Comparison of ENCODE assay signal across 20 cellular contexts in genomic region chr13:21077360-21078353, GRCh38. TPM values are rescaled to one million over a fixed set of nuclear protein-coding genes. Genes with fewer than 3 reads are reported as not detected.
DNase-seq lines count a peak whose midpoint lies in the region; ATAC-seq, FAIRE-seq and TF ChIP-seq lines count a peak whose summit lies in the region.
"Had no signal": no experiment of that assay in that cellular context is flagged by ENCODE, and none has a peak within 500 bp of the region (broad histone marks: within the 10 kb centered on the region; RNA-seq: fewer than 3 reads in every experiment).

No MANE protein-coding gene starts in this region.

- H3K27ac ChIP-seq in H9 (ENCODE audit: insufficient read length, low read depth, low read length) (no peak overlapping the region), H1 (ENCODE audit: low read depth, low read length) (no peak overlapping the region), neural progenitor cell (no peak overlapping the region)
- H3K27ac ChIP-seq: left ventricle myocardium inferior, stomach, uterus had no signal

- peak overlapping the region; percentile 8 for H3K27ac Mint-ChIP-seq in activated CD8-positive, alpha-beta T cell treated with anti-CD3 and anti-CD28 coated beads, Interleukin-2, amount 10 ng/mL, durations not matched to agents 7 days and 5 days
- H3K27ac Mint-ChIP-seq in activated CD8-positive, alpha-beta T cell treated with anti-CD3 and anti-CD28 coated beads for 36 hours, result no peak overlapping the region
- H3K27ac Mint-ChIP-seq in H9 (peak overlapping the region in 2 of 3 experiments; percentile 47 to 66; a peak in 1 of 7 replicates), neural progenitor cell (peak overlapping the region; percentile 35)

- no peak overlapping the region for H2BK120ac ChIP-seq in H9 (ENCODE audit: low read depth, low read length, poor library complexity, severe bottlenecking)
- H2BK120ac ChIP-seq in H1 (replicated peaks; ENCODE audit: low read depth, low read length), result peak overlapping the region; percentile 61

- no peak overlapping the region for H3K23ac ChIP-seq in H9 (ENCODE audit: insufficient read length, low read depth, low read length)
- no peak overlapping the region for H3K23ac ChIP-seq in H1 (ENCODE audit: insufficient read length)

- H2BK15ac ChIP-seq in H9 (ENCODE audit: low read depth, low read length) (no peak overlapping the region), H1 (ENCODE audit: low read length) (peak overlapping the region; percentile 93; the same call in 1 of the 2 replicates)

- no peak overlapping the region for H3K4me2 ChIP-seq in H9 (ENCODE audit: insufficient read depth, insufficient read length, low read length)
- no peak overlapping the region for H3K4me2 ChIP-seq in H1 (ENCODE audit: insufficient read depth in 1 of 2, low read depth in 2 of 2, low read length in 2 of 2)
- no peak overlapping the region for H3K4me2 ChIP-seq in neural progenitor cell

- H2BK20ac ChIP-seq in H9 (ENCODE audit: low read depth, low read length, poor library complexity, severe bottlenecking), result no peak overlapping the region
- H2BK20ac ChIP-seq in H1 (ENCODE audit: low read length), result peak overlapping the region; percentile 91

- WGBS in H9 (ENCODE audit: extremely low coverage, insufficient read length, low lambda C conversion rate), result no CpG with 5 or more reads among the region's 37 CpGs
- WGBS in H1 (ENCODE audit: extremely low coverage in 1 of 2, insufficient coverage in 1 of 2, insufficient read length in 1 of 2, insufficient replicate concordance in 2 of 2, low coverage in 1 of 2, low lambda C conversion rate in 2 of 2, missing lambda C conversion rate in 1 of 2), 2 experiments, result 89% methylated on average over 31 of the region's 37 CpGs; no CpG with 5 or more reads in 1 of the 2 experiments

- H3K4me1 Mint-ChIP-seq in activated CD8-positive, alpha-beta T cell treated with anti-CD3 and anti-CD28 coated beads, Interleukin-2, amount 10 ng/mL, durations not matched to agents 7 days and 5 days (ENCODE audit: low read depth), result peaks cover 33% of the 10 kb centered on the region
- peaks cover 11% of the 10 kb centered on the region for H3K4me1 Mint-ChIP-seq in activated CD8-positive, alpha-beta T cell treated with anti-CD3 and anti-CD28 coated beads for 36 hours (ENCODE audit: low read depth)
- peaks cover 17 to 19% of the 10 kb centered on the region in 2 experiments for H3K4me1 Mint-ChIP-seq in H9
- peaks cover 22% of the 10 kb centered on the region for H3K4me1 Mint-ChIP-seq in neural progenitor cell

- CTCF ChIA-PET in activated CD8-positive, alpha-beta T cell treated with anti-CD3 and anti-CD28 coated beads, Interleukin-2, amount 10 ng/mL, durations not matched to agents 7 days and 5 days (lab: Charles Lee), result no interaction called here
- CTCF ChIA-PET in activated CD8-positive, alpha-beta T cell treated with anti-CD3 and anti-CD28 coated beads for 36 hours (lab: Charles Lee), result interaction anchor here (1.1 kb wide), 1 partner anchor 399 kb away, joined by 4 read pairs; no protein-coding TSS in a partner anchor
- CTCF ChIA-PET in H1 (lab: Charles Lee; ENCODE audit: partially characterized antibody), result interaction anchor here (0.6 to 1.4 kb wide), 3 partner anchors 16 to 134 kb away, joined by 3 to 5 read pairs (median 3); partner anchors contain the start of gene LATS2

- intact Hi-C loops in activated CD8-positive, alpha-beta T cell treated with anti-CD3 and anti-CD28 coated beads for 36 hours (cut with micrococcal nuclease), result no loop called here

- H2AFZ ChIP-seq in H9 (ENCODE audit: low read length) (no peak overlapping the region), H1 (ENCODE audit: low read length) (peak overlapping the region; percentile 5; the same call in 1 of the 2 replicates), neural progenitor cell (replicated peaks) (no peak overlapping the region)

- H3K27me3 Mint-ChIP-seq in activated CD8-positive, alpha-beta T cell treated with anti-CD3 and anti-CD28 coated beads, Interleukin-2, amount 10 ng/mL, durations not matched to agents 7 days and 5 days (ENCODE audit: low read depth), result peaks cover 19% of the 10 kb centered on the region
- H3K27me3 Mint-ChIP-seq in activated CD8-positive, alpha-beta T cell treated with anti-CD3 and anti-CD28 coated beads for 36 hours, result peaks cover 5% of the 10 kb centered on the region
- H3K27me3 Mint-ChIP-seq in H9 (ENCODE audit: low read depth) (peaks cover 18% of the 10 kb centered on the region), neural progenitor cell (ENCODE audit: insufficient read depth, low read depth) (peaks cover 15% of the 10 kb centered on the region)

- H2BK5ac ChIP-seq in H9 (ENCODE audit: insufficient read length, low read length) (no peak overlapping the region), H1 (ENCODE audit: low read depth, low read length) (no peak overlapping the region; the same call in 1 of the 2 replicates)

- H3K4ac ChIP-seq in H9 (ENCODE audit: low read depth, low read length), result no peak overlapping the region
- peak overlapping the region; percentile 83 for H3K4ac ChIP-seq in H1 (replicated peaks; ENCODE audit: insufficient read length, low read depth, low read length)

- H3K14ac ChIP-seq in H9 (ENCODE audit: insufficient read depth, low read length), result no peak overlapping the region; the same call in 1 of the 2 replicates
- no peak overlapping the region for H3K14ac ChIP-seq in H1 (ENCODE audit: insufficient read length)

- POLR2A ChIA-PET in activated CD8-positive, alpha-beta T cell treated with anti-CD3 and anti-CD28 coated beads, Interleukin-2, amount 10 ng/mL, durations not matched to agents 7 days and 5 days (lab: Charles Lee), result no interaction called here
- POLR2A ChIA-PET in activated CD8-positive, alpha-beta T cell treated with anti-CD3 and anti-CD28 coated beads for 36 hours (lab: Charles Lee), result interaction anchor here (1.3 kb wide), 1 partner anchor 99 kb away, joined by 5 read pairs; the partner anchor contains the start of genes MRPL57 and SKA3
- POLR2A ChIA-PET in H1 (lab: Charles Lee; ENCODE audit: partially characterized antibody), result interaction anchor here (0.9 to 6.4 kb wide), 5 partner anchors 15 to 99 kb away, joined by 3 to 45 read pairs (median 3); partner anchors contain the start of gene LATS2

- no peaks in the 10 kb centered on the region for H3K9me3 ChIP-seq in H9 (ENCODE audit: control insufficient read depth, low read depth, low read length)
- H3K9me3 ChIP-seq in H1 (ENCODE audit: insufficient read depth in 2 of 2, low read depth in 1 of 2, low read length in 1 of 2), result no peaks in the 10 kb centered on the region
- H3K9me3 ChIP-seq in neural progenitor cell (ENCODE audit: low read depth), result no peaks in the 10 kb centered on the region
- H3K9me3 ChIP-seq: left ventricle myocardium inferior, stomach, uterus had no signal

- no peak overlapping the region for H3K4me3 Mint-ChIP-seq in activated CD8-positive, alpha-beta T cell treated with anti-CD3 and anti-CD28 coated beads, Interleukin-2, amount 10 ng/mL, durations not matched to agents 7 days and 5 days
- H3K4me3 Mint-ChIP-seq in activated CD8-positive, alpha-beta T cell treated with anti-CD3 and anti-CD28 coated beads for 36 hours, result no peak overlapping the region
- H3K4me3 Mint-ChIP-seq in H9 (peak overlapping the region; percentile 16 to 36; a peak in 3 of 5 replicates), neural progenitor cell (peak overlapping the region; percentile 28)

- H3K18ac ChIP-seq in H9 (ENCODE audit: insufficient read length, low read depth, low read length) (no peak overlapping the region), H1 (ENCODE audit: extremely low read depth, low read length) (no peak overlapping the region)

- no peak overlapping the region for H4K8ac ChIP-seq in H9 (replicated peaks; ENCODE audit: insufficient read length, low read depth, low read length)
- H4K8ac ChIP-seq in H1 (ENCODE audit: extremely low read depth, insufficient read depth, low read length), result peak overlapping the region; percentile 28

- no peaks in the 10 kb centered on the region for H3K23me2 ChIP-seq in H9 (ENCODE audit: insufficient read length, low read depth, low read length, poor library complexity, severe bottlenecking)
- no peaks in the 10 kb centered on the region; the same call in 1 of the 2 replicates for H3K23me2 ChIP-seq in H1 (ENCODE audit: low read depth, low read length)

- TF ChIP-seq EP300 in H1 (IDR thresholded peaks at IDR 0.05; ENCODE audit: borderline replicate concordance in 1 of 2, low read depth in 2 of 2, low read length in 2 of 2), result no peak

- H4K20me1 ChIP-seq in H9 (ENCODE audit: control insufficient read depth, insufficient read depth, insufficient read length), result no peaks in the 10 kb centered on the region
- H4K20me1 ChIP-seq in H1 (replicated peaks in 1 of 2; ENCODE audit: control insufficient read depth in 1 of 2, insufficient read depth in 2 of 2, low read length in 2 of 2), result no peaks in the 10 kb centered on the region
- no peaks in the 10 kb centered on the region for H4K20me1 ChIP-seq in neural progenitor cell (ENCODE audit: low read depth)

- H3K4me3 ChIP-seq in H1 (ENCODE audit: extremely low read depth in 1 of 4, insufficient read depth in 2 of 4, low read depth in 3 of 4, low read length in 4 of 4) (no peak overlapping the region), neural progenitor cell (no peak overlapping the region)
- H3K4me3 ChIP-seq: left ventricle myocardium inferior, stomach, uterus had no signal

- H3K36me3 ChIP-seq in H1 (ENCODE audit: control insufficient read depth in 2 of 4, insufficient read depth in 4 of 4, low read length in 3 of 4) (no peaks in the 10 kb centered on the region), neural progenitor cell (no peaks in the 10 kb centered on the region)
- H3K36me3 ChIP-seq: left ventricle myocardium inferior, stomach, uterus had no signal

- no peaks in the 10 kb centered on the region for H3K9me3 Mint-ChIP-seq in activated CD8-positive, alpha-beta T cell treated with anti-CD3 and anti-CD28 coated beads, Interleukin-2, amount 10 ng/mL, durations not matched to agents 7 days and 5 days (ENCODE audit: insufficient read depth)
- H3K9me3 Mint-ChIP-seq in activated CD8-positive, alpha-beta T cell treated with anti-CD3 and anti-CD28 coated beads for 36 hours, result no peaks in the 10 kb centered on the region
- H3K9me3 Mint-ChIP-seq in H9, result no peaks in the 10 kb centered on the region; a peak in 1 of 5 replicates
- no peaks in the 10 kb centered on the region for H3K9me3 Mint-ChIP-seq in neural progenitor cell

- no peak overlapping the region for H4K91ac ChIP-seq in H9 (ENCODE audit: insufficient read length, low read depth, low read length)
- H4K91ac ChIP-seq in H1 (replicated peaks; ENCODE audit: insufficient read length, low read length), result peak overlapping the region; percentile 61

- no peak overlapping the region for H3K9ac ChIP-seq in H9 (ENCODE audit: extremely low read depth, insufficient read length, low read length)
- no peak overlapping the region for H3K9ac ChIP-seq in H1 (replicated peaks in 1 of 4; ENCODE audit: extremely low read depth in 1 of 4, low read depth in 3 of 4, low read length in 3 of 4)
- H3K9ac ChIP-seq in neural progenitor cell, result no peak overlapping the region

- no peak for FAIRE-seq in H1 (lab: Jason Lieb, UNC)
- FAIRE-seq: colon, frontal cortex had no signal

- H2BK12ac ChIP-seq in H9 (ENCODE audit: insufficient read length, low read depth, low read length), result no peak overlapping the region
- 0 out of 2 replicates have a peak overlapping the region, but pooled peaks have one; percentile 55 for H2BK12ac ChIP-seq in H1 (ENCODE audit: low read depth, low read length)

- TF ChIP-seq RAD21 in H1 (IDR thresholded peaks at IDR 0.05 in 1 of 2, conservative IDR thresholded peaks at IDR 0.05 in 1 of 2; ENCODE audit: low read depth in 2 of 2, low read length in 2 of 2), result no peak

- H3K79me1 ChIP-seq in H9 (ENCODE audit: insufficient read depth, low read depth, low read length, poor library complexity, severe bottlenecking) (no peaks in the 10 kb centered on the region), H1 (ENCODE audit: low read depth, low read length) (no peaks in the 10 kb centered on the region)

- no peak overlapping the region for H4K5ac ChIP-seq in H9 (ENCODE audit: insufficient read length, low read depth, low read length)
- H4K5ac ChIP-seq in H1 (ENCODE audit: insufficient read length, low read depth, low read length), result peak overlapping the region; percentile 12

- TF ChIP-seq CTCF in activated CD8-positive, alpha-beta T cell treated with anti-CD3 and anti-CD28 coated beads for 36 hours (IDR thresholded peaks at IDR 0.05), result no peak
- no peak for TF ChIP-seq CTCF in H9 (conservative IDR thresholded peaks at IDR 0.05)
- no peak for TF ChIP-seq CTCF in H1 (IDR thresholded peaks at IDR 0.05; ENCODE audit: control extremely low read depth in 1 of 3, insufficient read depth in 1 of 3, low read depth in 1 of 3, low read length in 3 of 3)
- TF ChIP-seq CTCF in neural progenitor cell (IDR thresholded peaks at IDR 0.05), result no peak

- H3F3A ChIP-seq in neural progenitor cell (ENCODE audit: low read depth), result peaks cover 6% of the 10 kb centered on the region

- no peak for TF ChIP-seq POLR2A in H1 (IDR thresholded peaks at IDR 0.05; ENCODE audit: control extremely low read depth in 1 of 2, low read depth in 2 of 2, low read length in 2 of 2)

- no peaks in the 10 kb centered on the region for H3K36me3 Mint-ChIP-seq in activated CD8-positive, alpha-beta T cell treated with anti-CD3 and anti-CD28 coated beads, Interleukin-2, amount 10 ng/mL, durations not matched to agents 7 days and 5 days (ENCODE audit: low read depth)
- H3K36me3 Mint-ChIP-seq in activated CD8-positive, alpha-beta T cell treated with anti-CD3 and anti-CD28 coated beads for 36 hours (ENCODE audit: low read depth), result no peaks in the 10 kb centered on the region
- H3K36me3 Mint-ChIP-seq in H9 (ENCODE audit: insufficient read depth in 1 of 3, low read depth in 3 of 3) (no peaks in the 10 kb centered on the region; a peak in 1 of 7 replicates), neural progenitor cell (no peaks in the 10 kb centered on the region)

- H3K56ac ChIP-seq in H9 (ENCODE audit: insufficient read length, low read depth, low read length), result no peak overlapping the region
- H3K56ac ChIP-seq in H1 (replicated peaks; ENCODE audit: insufficient read length, low read depth, low read length), result no peak overlapping the region

- H3K79me2 ChIP-seq in H9 (ENCODE audit: insufficient read depth, low read length) (no peaks in the 10 kb centered on the region), H1 (ENCODE audit: control insufficient read depth in 1 of 2, insufficient read depth in 2 of 2, low read length in 2 of 2) (no peaks in the 10 kb centered on the region), neural progenitor cell (ENCODE audit: low read depth) (no peaks in the 10 kb centered on the region)

- H3K27me3 ChIP-seq in H9 (ENCODE audit: insufficient read depth, low read length) (no peaks in the 10 kb centered on the region), H1 (replicated peaks in 1 of 4; ENCODE audit: control insufficient read depth in 3 of 4, extremely low read depth in 1 of 4, insufficient read depth in 3 of 4, low read length in 3 of 4) (no peaks in the 10 kb centered on the region; a peak in 1 of 7 replicates), neural progenitor cell (no peaks in the 10 kb centered on the region)
- H3K27me3 ChIP-seq: uterus had no signal

- H3K4me1 ChIP-seq in H9 (ENCODE audit: insufficient read depth, low read length) (peaks cover 4% of the 10 kb centered on the region; the same call in 1 of the 2 replicates), H1 (replicated peaks in 1 of 4; ENCODE audit: control insufficient read depth in 3 of 4, insufficient read depth in 4 of 4, low read length in 3 of 4) (peaks cover 3 to 9% (median 5%) of the 10 kb centered on the region in 4 experiments; a peak in 5 of 7 replicates), neural progenitor cell (peaks cover 6% of the 10 kb centered on the region)
- H3K4me1 ChIP-seq: uterus had no signal

- no peak for DNase-seq in activated CD8-positive, alpha-beta T cell treated with anti-CD3 and anti-CD28 coated beads, Interleukin-2, amount 10 ng/mL, durations not matched to agents 7 days and 5 days
- no peak for DNase-seq in activated CD8-positive, alpha-beta T cell treated with anti-CD3 and anti-CD28 coated beads for 36 hours
- DNase-seq in H9, result peak; percentile 38
- DNase-seq in H1 (ENCODE audit: low read depth in 1 of 2, low spot score in 2 of 2), result no peak
- DNase-seq in neural progenitor cell (ENCODE audit: low spot score), result no peak
- DNase-seq: activated CD4-positive, alpha-beta T cell treated with anti-CD3 and anti-CD28 coated beads for 4 hours; aorta; left ventricle myocardium inferior; NCI-H1417; NCI-H2227 treated with DMSO at 0.1 percent for 48 hours; retina; SIG-M5; stomach; T1000; uterus had no signal

- H3T11ph ChIP-seq in H9 (ENCODE audit: low read length), result no peak overlapping the region

- ATAC-seq in activated CD8-positive, alpha-beta T cell treated with anti-CD3 and anti-CD28 coated beads, Interleukin-2, amount 10 ng/mL, durations not matched to agents 7 days and 5 days, result no peak
- ATAC-seq in activated CD8-positive, alpha-beta T cell treated with anti-CD3 and anti-CD28 coated beads for 36 hours, result no peak
- no peak for ATAC-seq in GM18502 (IDR thresholded peaks at IDR 0.05; ENCODE audit: poor library complexity, unreplicated experiment)
- no peak for ATAC-seq in HG02642 (IDR thresholded peaks at IDR 0.05; ENCODE audit: poor library complexity, unreplicated experiment)
- no peak for ATAC-seq in HG03469 (IDR thresholded peaks at IDR 0.05; ENCODE audit: unreplicated experiment)

- no peak overlapping the region for H2AK5ac ChIP-seq in H9 (ENCODE audit: insufficient read length, low read length)
- H2AK5ac ChIP-seq in H1 (ENCODE audit: low read depth, low read length), result no peak overlapping the region

RNA-seq across cellular contexts. Expression of gene LATS2, which starts 16.3 kb away (rescaled TPM):
- 1 to 10 TPM; 3.1 to 4.2 TPM for total RNA-seq in activated CD8-positive, alpha-beta T cell treated with anti-CD3 and anti-CD28 coated beads, Interleukin-2, amount 10 ng/mL, durations not matched to agents 7 days and 5 days
- 1 to 10 TPM; 1.3 to 3.0 TPM for total RNA-seq in activated CD8-positive, alpha-beta T cell treated with anti-CD3 and anti-CD28 coated beads for 36 hours
- total RNA-seq in H9 (2021), result 16.8 and 20.0 TPM in 2 replicates
- 26.2 and 26.5 TPM in 2 replicates for total RNA-seq in H1 (2021; fragmentation: NEBNext Ultra II Directional; extraction: Animal tissue kit (Norgen Biotek cat#: 25700))
- 8.3 and 10.8 TPM in 2 replicates for polyA plus RNA-seq in H1 (2011; rRNA removed)
- polyA plus RNA-seq in H1 (2011; cell fraction: cytosol; rRNA removed), result 10.7 TPM
- polyA plus RNA-seq in H1 (2011; cell fraction: nucleus; rRNA removed), result 17.0 TPM
- polyA plus RNA-seq in H1 (2012, experiment 1 of 2), result 10.4 to 14.1 TPM (median 13.4 TPM) in 4 replicates
- 4.8 TPM for polyA plus RNA-seq in H1 (2012, experiment 2 of 2)
- 8.5 TPM for polyA plus RNA-seq in H1 (2013, experiment 1 of 2)
- 8.7 TPM for polyA plus RNA-seq in H1 (2013, experiment 2 of 2)
- polyA minus RNA-seq in H1 (2011; rRNA and poly(A)+ RNA removed), result 11.9 and 13.9 TPM in 2 replicates
- 15.9 TPM for polyA minus RNA-seq in H1 (2011; cell fraction: cytosol; rRNA and poly(A)+ RNA removed)
- polyA minus RNA-seq in H1 (2011; cell fraction: nucleus; rRNA and poly(A)+ RNA removed), result 15.9 TPM
- 15.2 and 18.4 TPM in 2 replicates for total RNA-seq in neural progenitor cell (ENCODE audit: low replicate concordance)

Comparison
In these comparisons a context has a peak if more than half of its experiments do, and no peak if none do; other contexts are left out.
1. H3K4me3 Mint-ChIP-seq: peak in H9 (2 of 2) and neural progenitor cell (single experiment); none in activated CD8-positive, alpha-beta T cell treated with anti-CD3 and anti-CD28 coated beads, Interleukin-2, amount 10 ng/mL, durations not matched to agents 7 days and 5 days (single experiment) and activated CD8-positive, alpha-beta T cell treated with anti-CD3 and anti-CD28 coated beads for 36 hours (single experiment).